1 cellular context compared by ENCODE assay signal in the genomic region with DNA sequence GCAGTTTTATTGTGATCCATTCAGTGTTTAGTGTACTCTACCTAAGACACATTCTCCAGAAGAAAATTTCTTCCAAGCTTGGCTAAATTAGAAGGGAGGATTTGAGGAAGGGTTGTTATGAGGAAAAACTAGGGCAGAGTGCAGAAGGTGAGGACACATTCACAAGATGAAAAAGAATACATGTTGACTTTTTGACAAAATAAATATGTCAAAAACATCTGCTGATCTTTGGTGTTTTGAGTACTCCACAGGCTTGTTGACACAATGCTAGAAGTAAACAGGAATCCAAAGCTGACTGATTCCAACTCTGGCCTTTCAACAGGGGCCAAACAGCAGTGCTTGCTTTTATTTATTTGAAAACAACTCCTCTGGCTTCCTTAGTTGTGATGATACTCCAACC.
TF ChIP-seq lines count a peak whose summit lies in the region.

No MANE protein-coding gene starts in this region.

TF ChIP-seq in HepG2, 621 proteins besides CTCF, POLR2A, EP300 and RAD21 (continued from another document and continues in another):
- TF ChIP-seq, protein P1, sequence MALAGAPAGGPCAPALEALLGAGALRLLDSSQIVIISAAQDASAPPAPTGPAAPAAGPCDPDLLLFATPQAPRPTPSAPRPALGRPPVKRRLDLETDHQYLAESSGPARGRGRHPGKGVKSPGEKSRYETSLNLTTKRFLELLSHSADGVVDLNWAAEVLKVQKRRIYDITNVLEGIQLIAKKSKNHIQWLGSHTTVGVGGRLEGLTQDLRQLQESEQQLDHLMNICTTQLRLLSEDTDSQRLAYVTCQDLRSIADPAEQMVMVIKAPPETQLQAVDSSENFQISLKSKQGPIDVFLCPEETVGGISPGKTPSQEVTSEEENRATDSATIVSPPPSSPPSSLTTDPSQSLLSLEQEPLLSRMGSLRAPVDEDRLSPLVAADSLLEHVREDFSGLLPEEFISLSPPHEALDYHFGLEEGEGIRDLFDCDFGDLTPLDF (CRISPR knock-in tag; IDR thresholded peaks at IDR 0.05), result no peak
- TF ChIP-seq ZSCAN9 (CRISPR knock-in tag; IDR thresholded peaks at IDR 0.05; ENCODE audit: borderline replicate concordance) (peak; percentile 31; the same call in 1 of the 2 replicates), KAT7 (CRISPR knock-in tag; IDR thresholded peaks at IDR 0.05; ENCODE audit: borderline replicate concordance) (no peak), KAT2B (IDR thresholded peaks at IDR 0.05; ENCODE audit: borderline replicate concordance, low read depth, low read length) (no peak), ZNF230 (CRISPR knock-in tag; IDR thresholded peaks at IDR 0.05) (no peak), JUNB (CRISPR knock-in tag; IDR thresholded peaks at IDR 0.05; ENCODE audit: borderline replicate concordance) (no peak), SCMH1 (CRISPR knock-in tag; IDR thresholded peaks at IDR 0.05; ENCODE audit: borderline replicate concordance) (no peak), RFX3 (CRISPR knock-in tag; IDR thresholded peaks at IDR 0.05) (no peak), KLF16 (CRISPR knock-in tag; IDR thresholded peaks at IDR 0.05) (peak in 1 of 2 experiments; percentile 92; a peak in 2 of 4 replicates), FOXP1 (IDR thresholded peaks at IDR 0.05) (peak; percentile 94), FOXP1 (CRISPR knock-in tag; IDR thresholded peaks at IDR 0.05) (peak; percentile 100), ZNF296 (CRISPR knock-in tag; conservative IDR thresholded peaks at IDR 0.05) (no peak), SNAI1 (CRISPR knock-in tag; IDR thresholded peaks at IDR 0.05; ENCODE audit: borderline replicate concordance) (no peak), ZNF543 (CRISPR knock-in tag; IDR thresholded peaks at IDR 0.05) (no peak), ZNF616 (CRISPR knock-in tag; IDR thresholded peaks at IDR 0.05; ENCODE audit: low read depth) (no peak), PRPF4 (IDR thresholded peaks at IDR 0.05; ENCODE audit: low read depth, low read length, poor library complexity, severe bottlenecking) (no peak), ZFP36L1 (CRISPR knock-in tag; IDR thresholded peaks at IDR 0.05) (peak; percentile 90; the same call in 1 of the 2 replicates), ARID2 (CRISPR knock-in tag; IDR thresholded peaks at IDR 0.05; ENCODE audit: borderline replicate concordance) (no peak), ZMYM3 (CRISPR knock-in tag; IDR thresholded peaks at IDR 0.05) (no peak), SP140L (CRISPR knock-in tag; IDR thresholded peaks at IDR 0.05; ENCODE audit: borderline replicate concordance) (no peak), PTBP1 (IDR thresholded peaks at IDR 0.05; ENCODE audit: low read depth, low read length, poor library complexity, severe bottlenecking) (no peak), PPARG (CRISPR knock-in tag; conservative IDR thresholded peaks at IDR 0.05) (peak; percentile 99)
- TF ChIP-seq, protein P2, sequence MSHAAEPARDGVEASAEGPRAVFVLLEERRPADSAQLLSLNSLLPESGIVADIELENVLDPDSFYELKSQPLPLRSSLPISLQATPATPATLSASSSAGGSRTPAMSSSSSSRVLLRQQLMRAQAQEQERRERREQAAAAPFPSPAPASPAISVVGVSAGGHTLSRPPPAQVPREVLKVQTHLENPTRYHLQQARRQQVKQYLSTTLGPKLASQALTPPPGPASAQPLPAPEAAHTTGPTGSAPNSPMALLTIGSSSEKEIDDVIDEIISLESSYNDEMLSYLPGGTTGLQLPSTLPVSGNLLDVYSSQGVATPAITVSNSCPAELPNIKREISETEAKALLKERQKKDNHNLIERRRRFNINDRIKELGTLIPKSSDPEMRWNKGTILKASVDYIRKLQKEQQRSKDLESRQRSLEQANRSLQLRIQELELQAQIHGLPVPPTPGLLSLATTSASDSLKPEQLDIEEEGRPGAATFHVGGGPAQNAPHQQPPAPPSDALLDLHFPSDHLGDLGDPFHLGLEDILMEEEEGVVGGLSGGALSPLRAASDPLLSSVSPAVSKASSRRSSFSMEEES (CRISPR knock-in tag; IDR thresholded peaks at IDR 0.05), result peak; percentile 89
- TF ChIP-seq, protein P3, sequence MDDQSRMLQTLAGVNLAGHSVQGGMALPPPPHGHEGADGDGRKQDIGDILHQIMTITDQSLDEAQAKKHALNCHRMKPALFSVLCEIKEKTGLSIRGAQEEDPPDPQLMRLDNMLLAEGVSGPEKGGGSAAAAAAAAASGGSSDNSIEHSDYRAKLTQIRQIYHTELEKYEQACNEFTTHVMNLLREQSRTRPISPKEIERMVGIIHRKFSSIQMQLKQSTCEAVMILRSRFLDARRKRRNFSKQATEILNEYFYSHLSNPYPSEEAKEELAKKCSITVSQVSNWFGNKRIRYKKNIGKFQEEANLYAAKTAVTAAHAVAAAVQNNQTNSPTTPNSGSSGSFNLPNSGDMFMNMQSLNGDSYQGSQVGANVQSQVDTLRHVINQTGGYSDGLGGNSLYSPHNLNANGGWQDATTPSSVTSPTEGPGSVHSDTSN (CRISPR knock-in tag; IDR thresholded peaks at IDR 0.05; ENCODE audit: borderline replicate concordance), result no peak
- TF ChIP-seq, protein P4, sequence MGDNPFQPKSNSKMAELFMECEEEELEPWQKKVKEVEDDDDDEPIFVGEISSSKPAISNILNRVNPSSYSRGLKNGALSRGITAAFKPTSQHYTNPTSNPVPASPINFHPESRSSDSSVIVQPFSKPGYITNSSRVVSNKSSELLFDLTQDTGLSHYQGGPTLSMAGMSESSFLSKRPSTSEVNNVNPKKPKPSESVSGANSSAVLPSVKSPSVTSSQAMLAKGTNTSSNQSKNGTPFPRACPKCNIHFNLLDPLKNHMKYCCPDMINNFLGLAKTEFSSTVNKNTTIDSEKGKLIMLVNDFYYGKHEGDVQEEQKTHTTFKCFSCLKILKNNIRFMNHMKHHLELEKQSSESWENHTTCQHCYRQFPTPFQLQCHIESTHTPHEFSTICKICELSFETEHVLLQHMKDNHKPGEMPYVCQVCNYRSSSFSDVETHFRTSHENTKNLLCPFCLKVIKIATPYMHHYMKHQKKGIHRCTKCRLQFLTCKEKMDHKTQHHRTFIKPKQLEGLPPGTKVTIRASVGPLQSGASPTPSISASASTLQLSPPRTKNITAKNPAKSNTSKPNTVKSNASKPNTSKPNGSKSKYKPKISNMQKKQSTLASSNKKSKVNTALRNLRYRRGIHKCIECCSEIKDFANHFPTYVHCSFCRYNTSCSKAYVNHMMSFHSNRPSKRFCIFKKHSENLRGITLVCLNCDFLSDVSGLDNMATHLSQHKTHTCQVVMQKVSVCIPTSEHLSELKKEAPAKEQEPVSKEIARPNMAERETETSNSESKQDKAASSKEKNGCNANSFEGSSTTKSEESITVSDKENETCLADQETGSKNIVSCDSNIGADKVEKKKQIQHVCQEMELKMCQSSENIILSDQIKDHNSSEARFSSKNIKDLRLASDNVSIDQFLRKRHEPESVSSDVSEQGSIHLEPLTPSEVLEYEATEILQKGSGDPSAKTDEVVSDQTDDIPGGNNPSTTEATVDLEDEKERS (CRISPR knock-in tag; IDR thresholded peaks at IDR 0.05), result peak; percentile 28; the same call in 1 of the 2 replicates
- TF ChIP-seq, protein P5, sequence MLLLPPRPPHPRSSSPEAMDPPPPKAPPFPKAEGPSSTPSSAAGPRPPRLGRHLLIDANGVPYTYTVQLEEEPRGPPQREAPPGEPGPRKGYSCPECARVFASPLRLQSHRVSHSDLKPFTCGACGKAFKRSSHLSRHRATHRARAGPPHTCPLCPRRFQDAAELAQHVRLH (CRISPR knock-in tag; IDR thresholded peaks at IDR 0.05; ENCODE audit: borderline replicate concordance, low read depth), result no peak
- TF ChIP-seq, protein P6, sequence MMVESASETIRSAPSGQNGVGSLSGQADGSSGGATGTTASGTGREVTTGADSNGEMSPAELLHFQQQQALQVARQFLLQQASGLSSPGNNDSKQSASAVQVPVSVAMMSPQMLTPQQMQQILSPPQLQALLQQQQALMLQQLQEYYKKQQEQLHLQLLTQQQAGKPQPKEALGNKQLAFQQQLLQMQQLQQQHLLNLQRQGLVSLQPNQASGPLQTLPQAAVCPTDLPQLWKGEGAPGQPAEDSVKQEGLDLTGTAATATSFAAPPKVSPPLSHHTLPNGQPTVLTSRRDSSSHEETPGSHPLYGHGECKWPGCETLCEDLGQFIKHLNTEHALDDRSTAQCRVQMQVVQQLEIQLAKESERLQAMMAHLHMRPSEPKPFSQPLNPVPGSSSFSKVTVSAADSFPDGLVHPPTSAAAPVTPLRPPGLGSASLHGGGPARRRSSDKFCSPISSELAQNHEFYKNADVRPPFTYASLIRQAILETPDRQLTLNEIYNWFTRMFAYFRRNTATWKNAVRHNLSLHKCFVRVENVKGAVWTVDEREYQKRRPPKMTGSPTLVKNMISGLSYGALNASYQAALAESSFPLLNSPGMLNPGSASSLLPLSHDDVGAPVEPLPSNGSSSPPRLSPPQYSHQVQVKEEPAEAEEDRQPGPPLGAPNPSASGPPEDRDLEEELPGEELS (CRISPR knock-in tag; IDR thresholded peaks at IDR 0.05), result peak; percentile 97
- TF ChIP-seq, protein P7, sequence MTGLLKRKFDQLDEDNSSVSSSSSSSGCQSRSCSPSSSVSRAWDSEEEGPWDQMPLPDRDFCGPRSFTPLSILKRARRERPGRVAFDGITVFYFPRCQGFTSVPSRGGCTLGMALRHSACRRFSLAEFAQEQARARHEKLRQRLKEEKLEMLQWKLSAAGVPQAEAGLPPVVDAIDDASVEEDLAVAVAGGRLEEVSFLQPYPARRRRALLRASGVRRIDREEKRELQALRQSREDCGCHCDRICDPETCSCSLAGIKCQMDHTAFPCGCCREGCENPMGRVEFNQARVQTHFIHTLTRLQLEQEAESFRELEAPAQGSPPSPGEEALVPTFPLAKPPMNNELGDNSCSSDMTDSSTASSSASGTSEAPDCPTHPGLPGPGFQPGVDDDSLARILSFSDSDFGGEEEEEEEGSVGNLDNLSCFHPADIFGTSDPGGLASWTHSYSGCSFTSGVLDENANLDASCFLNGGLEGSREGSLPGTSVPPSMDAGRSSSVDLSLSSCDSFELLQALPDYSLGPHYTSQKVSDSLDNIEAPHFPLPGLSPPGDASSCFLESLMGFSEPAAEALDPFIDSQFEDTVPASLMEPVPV (CRISPR knock-in tag; IDR thresholded peaks at IDR 0.05), result no peak
- TF ChIP-seq, protein P8, sequence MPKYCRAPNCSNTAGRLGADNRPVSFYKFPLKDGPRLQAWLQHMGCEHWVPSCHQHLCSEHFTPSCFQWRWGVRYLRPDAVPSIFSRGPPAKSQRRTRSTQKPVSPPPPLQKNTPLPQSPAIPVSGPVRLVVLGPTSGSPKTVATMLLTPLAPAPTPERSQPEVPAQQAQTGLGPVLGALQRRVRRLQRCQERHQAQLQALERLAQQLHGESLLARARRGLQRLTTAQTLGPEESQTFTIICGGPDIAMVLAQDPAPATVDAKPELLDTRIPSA (CRISPR knock-in tag; IDR thresholded peaks at IDR 0.05; ENCODE audit: borderline replicate concordance), result no peak
- TF ChIP-seq, protein P9, sequence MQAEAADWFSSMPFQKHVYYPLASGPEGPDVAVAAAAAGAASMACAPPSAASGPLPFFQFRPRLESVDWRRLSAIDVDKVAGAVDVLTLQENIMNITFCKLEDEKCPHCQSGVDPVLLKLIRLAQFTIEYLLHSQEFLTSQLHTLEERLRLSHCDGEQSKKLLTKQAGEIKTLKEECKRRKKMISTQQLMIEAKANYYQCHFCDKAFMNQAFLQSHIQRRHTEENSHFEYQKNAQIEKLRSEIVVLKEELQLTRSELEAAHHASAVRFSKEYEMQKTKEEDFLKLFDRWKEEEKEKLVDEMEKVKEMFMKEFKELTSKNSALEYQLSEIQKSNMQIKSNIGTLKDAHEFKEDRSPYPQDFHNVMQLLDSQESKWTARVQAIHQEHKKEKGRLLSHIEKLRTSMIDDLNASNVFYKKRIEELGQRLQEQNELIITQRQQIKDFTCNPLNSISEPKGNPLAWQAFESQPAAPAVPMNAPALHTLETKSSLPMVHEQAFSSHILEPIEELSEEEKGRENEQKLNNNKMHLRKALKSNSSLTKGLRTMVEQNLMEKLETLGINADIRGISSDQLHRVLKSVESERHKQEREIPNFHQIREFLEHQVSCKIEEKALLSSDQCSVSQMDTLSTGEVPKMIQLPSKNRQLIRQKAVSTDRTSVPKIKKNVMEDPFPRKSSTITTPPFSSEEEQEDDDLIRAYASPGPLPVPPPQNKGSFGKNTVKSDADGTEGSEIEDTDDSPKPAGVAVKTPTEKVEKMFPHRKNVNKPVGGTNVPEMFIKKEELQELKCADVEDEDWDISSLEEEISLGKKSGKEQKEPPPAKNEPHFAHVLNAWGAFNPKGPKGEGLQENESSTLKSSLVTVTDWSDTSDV (CRISPR knock-in tag; IDR thresholded peaks at IDR 0.05), result no peak
- TF ChIP-seq, protein P10, sequence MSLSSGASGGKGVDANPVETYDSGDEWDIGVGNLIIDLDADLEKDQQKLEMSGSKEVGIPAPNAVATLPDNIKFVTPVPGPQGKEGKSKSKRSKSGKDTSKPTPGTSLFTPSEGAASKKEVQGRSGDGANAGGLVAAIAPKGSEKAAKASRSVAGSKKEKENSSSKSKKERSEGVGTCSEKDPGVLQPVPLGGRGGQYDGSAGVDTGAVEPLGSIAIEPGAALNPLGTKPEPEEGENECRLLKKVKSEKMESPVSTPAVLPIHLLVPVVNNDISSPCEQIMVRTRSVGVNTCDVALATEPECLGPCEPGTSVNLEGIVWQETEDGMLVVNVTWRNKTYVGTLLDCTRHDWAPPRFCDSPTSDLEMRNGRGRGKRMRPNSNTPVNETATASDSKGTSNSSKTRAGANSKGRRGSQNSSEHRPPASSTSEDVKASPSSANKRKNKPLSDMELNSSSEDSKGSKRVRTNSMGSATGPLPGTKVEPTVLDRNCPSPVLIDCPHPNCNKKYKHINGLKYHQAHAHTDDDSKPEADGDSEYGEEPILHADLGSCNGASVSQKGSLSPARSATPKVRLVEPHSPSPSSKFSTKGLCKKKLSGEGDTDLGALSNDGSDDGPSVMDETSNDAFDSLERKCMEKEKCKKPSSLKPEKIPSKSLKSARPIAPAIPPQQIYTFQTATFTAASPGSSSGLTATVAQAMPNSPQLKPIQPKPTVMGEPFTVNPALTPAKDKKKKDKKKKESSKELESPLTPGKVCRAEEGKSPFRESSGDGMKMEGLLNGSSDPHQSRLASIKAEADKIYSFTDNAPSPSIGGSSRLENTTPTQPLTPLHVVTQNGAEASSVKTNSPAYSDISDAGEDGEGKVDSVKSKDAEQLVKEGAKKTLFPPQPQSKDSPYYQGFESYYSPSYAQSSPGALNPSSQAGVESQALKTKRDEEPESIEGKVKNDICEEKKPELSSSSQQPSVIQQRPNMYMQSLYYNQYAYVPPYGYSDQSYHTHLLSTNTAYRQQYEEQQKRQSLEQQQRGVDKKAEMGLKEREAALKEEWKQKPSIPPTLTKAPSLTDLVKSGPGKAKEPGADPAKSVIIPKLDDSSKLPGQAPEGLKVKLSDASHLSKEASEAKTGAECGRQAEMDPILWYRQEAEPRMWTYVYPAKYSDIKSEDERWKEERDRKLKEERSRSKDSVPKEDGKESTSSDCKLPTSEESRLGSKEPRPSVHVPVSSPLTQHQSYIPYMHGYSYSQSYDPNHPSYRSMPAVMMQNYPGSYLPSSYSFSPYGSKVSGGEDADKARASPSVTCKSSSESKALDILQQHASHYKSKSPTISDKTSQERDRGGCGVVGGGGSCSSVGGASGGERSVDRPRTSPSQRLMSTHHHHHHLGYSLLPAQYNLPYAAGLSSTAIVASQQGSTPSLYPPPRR (CRISPR knock-in tag; IDR thresholded peaks at IDR 0.05; ENCODE audit: borderline replicate concordance), result peak; percentile 92
- TF ChIP-seq, protein P11, sequence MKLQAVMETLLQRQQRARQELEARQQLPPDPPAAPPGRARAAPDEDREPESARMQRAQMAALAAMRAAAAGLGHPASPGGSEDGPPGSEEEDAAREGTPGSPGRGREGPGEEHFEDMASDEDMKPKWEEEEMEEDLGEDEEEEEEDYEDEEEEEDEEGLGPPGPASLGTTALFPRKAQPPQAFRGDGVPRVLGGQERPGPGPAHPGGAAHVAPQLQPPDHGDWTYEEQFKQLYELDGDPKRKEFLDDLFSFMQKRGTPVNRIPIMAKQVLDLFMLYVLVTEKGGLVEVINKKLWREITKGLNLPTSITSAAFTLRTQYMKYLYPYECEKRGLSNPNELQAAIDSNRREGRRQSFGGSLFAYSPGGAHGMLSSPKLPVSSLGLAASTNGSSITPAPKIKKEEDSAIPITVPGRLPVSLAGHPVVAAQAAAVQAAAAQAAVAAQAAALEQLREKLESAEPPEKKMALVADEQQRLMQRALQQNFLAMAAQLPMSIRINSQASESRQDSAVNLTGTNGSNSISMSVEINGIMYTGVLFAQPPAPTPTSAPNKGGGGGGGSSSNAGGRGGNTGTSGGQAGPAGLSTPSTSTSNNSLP (IDR thresholded peaks at IDR 0.05; ENCODE audit: low read depth, low read length), result 0 out of 2 replicates have a peak, but pooled peaks have one; percentile 52
